Comparison of ENCODE assay signal across 8 cellular contexts in genomic region chr16:58249388-58249779, GRCh38. TPM values are rescaled to one million over a fixed set of nuclear protein-coding genes. Genes with fewer than 3 reads are reported as not detected.
DNase-seq lines count a peak whose midpoint lies in the region; TF ChIP-seq lines count a peak whose summit lies in the region.

No MANE protein-coding gene starts in this region.

- 13 to 16% methylated on average over 4 of the region's 4 CpGs for WGBS in esophagus squamous epithelium, 2 donors

- H3K4me3 ChIP-seq in esophagus squamous epithelium (peak overlapping the region; percentile 62 to 72 (median 66)), parathyroid adenoma (ENCODE audit: low read depth, low read length) (peak overlapping the region; percentile 76)

- H3K27me3 ChIP-seq in esophagus squamous epithelium (peaks cover 0 to 4% (median 0%) of the 10 kb centered on the region in 4 donors), parathyroid adenoma (ENCODE audit: control insufficient read depth, insufficient read depth, low read length) (no peaks in the 10 kb centered on the region)

- DNase-seq in GM03348 (ENCODE audit: low spot score) = peak; percentile 11
- DNase-seq in RKO (ENCODE audit: low spot score) = peak; percentile 4
- DNase-seq in esophagus squamous epithelium (lab: John Stamatoyannopoulos, UW) = no peak
- no peak for DNase-seq in posterior vena cava (ENCODE audit: low spot score)
- no peak for DNase-seq in NCI-H1417 treated with DMSO at 0.1 percent for 48 hours (lab: John Stamatoyannopoulos, UW)
- DNase-seq in iPS-NIHi11 (ENCODE audit: low spot score) = no peak
- DNase-seq in NCI-H748 (lab: John Stamatoyannopoulos, UW; ENCODE audit: unreplicated experiment) = no peak

- H3K79me2 ChIP-seq in parathyroid adenoma = no peaks in the 10 kb centered on the region

- H3K4me2 ChIP-seq in parathyroid adenoma (ENCODE audit: low read length) = peak overlapping the region; percentile 69

- peak overlapping the region; percentile 99 for H2AFZ ChIP-seq in parathyroid adenoma

- intact Hi-C loops in esophagus squamous epithelium (cut with DNase I) (no loop called here), posterior vena cava (cut with DNase I) (no loop called here)

- TF ChIP-seq POLR2A in esophagus squamous epithelium (IDR thresholded peaks at IDR 0.05) = no peak

- H3K9me3 ChIP-seq in esophagus squamous epithelium (no peaks in the 10 kb centered on the region), parathyroid adenoma (ENCODE audit: control insufficient read depth, low read length) (no peaks in the 10 kb centered on the region)

- no peaks in the 10 kb centered on the region for H3K36me3 ChIP-seq in esophagus squamous epithelium
- H3K36me3 ChIP-seq in parathyroid adenoma (ENCODE audit: control insufficient read depth, insufficient read depth, low read length) = no peaks in the 10 kb centered on the region

- H3K27ac ChIP-seq in esophagus squamous epithelium (peak overlapping the region in 3 of 4 donors; percentile 49 to 70 (median 67)), parathyroid adenoma (peak overlapping the region; percentile 89)

- H3K9ac ChIP-seq in parathyroid adenoma = no peak overlapping the region

- no peak for TF ChIP-seq CTCF in esophagus squamous epithelium (IDR thresholded peaks at IDR 0.05)
- TF ChIP-seq CTCF in parathyroid adenoma (IDR thresholded peaks at IDR 0.05) = no peak

- H3K4me1 ChIP-seq in esophagus squamous epithelium (peaks cover 0 to 15% (median 0%) of the 10 kb centered on the region in 3 donors), parathyroid adenoma (peaks cover 6% of the 10 kb centered on the region)

RNA-seq across cellular contexts. Expression of gene PRSS54, which starts 45.4 kb away (rescaled TPM):
- total RNA-seq in esophagus squamous epithelium (not detected), posterior vena cava (not detected)

RNA-seq across cellular contexts. Expression of gene CSNK2A2, which starts 51.5 kb away (rescaled TPM):
- total RNA-seq in esophagus squamous epithelium (10 to 100 TPM; 22.3 to 32.8 (median 29.1) TPM), posterior vena cava (10 to 100 TPM; 39.9 to 41.8 TPM)

Comparison
In these comparisons a context has a peak if more than half of its experiments do, and no peak if none do; other contexts are left out.
1. DNase-seq: peak in GM03348 (single experiment) and RKO (single experiment); none in esophagus squamous epithelium (single experiment), posterior vena cava (single experiment), NCI-H1417 treated with DMSO at 0.1 percent for 48 hours (single experiment), iPS-NIHi11 (single experiment) and NCI-H748 (single experiment).